ENCODE assay signal across 1 cellular context in genomic region chr11:65003282-65003681, GRCh38.
TF ChIP-seq lines count a peak whose summit lies in the region.

No MANE protein-coding gene starts in this region.

TF ChIP-seq in K562, 482 proteins besides CTCF, POLR2A, EP300 and RAD21:
- TF ChIP-seq MIER1 (IDR thresholded peaks at IDR 0.05; ENCODE audit: low read depth) (peak; percentile 80), REST (CRISPR knock-in tag; IDR thresholded peaks at IDR 0.05; ENCODE audit: low read depth) (peak; percentile 55; the same call in 1 of the 2 replicates), POU5F1 (IDR thresholded peaks at IDR 0.05; ENCODE audit: borderline replicate concordance, low read depth, low read length, partially characterized antibody) (no peak), SIN3A (IDR thresholded peaks at IDR 0.05; ENCODE audit: borderline replicate concordance in 2 of 2, control insufficient read depth in 1 of 2, low read depth in 2 of 2, low read length in 2 of 2) (peak in 1 of 2 experiments; percentile 32; a peak in 1 of 4 replicates), WHSC1 (IDR thresholded peaks at IDR 0.05; ENCODE audit: low read length) (no peak), ELK1 (CRISPR knock-in tag; IDR thresholded peaks at IDR 0.05) (no peak), PHB (CRISPR knock-in tag; IDR thresholded peaks at IDR 0.05) (no peak), EHMT2 (IDR thresholded peaks at IDR 0.05) (peak; percentile 93)
